1 cellular context compared by ENCODE assay signal in the genomic region with DNA sequence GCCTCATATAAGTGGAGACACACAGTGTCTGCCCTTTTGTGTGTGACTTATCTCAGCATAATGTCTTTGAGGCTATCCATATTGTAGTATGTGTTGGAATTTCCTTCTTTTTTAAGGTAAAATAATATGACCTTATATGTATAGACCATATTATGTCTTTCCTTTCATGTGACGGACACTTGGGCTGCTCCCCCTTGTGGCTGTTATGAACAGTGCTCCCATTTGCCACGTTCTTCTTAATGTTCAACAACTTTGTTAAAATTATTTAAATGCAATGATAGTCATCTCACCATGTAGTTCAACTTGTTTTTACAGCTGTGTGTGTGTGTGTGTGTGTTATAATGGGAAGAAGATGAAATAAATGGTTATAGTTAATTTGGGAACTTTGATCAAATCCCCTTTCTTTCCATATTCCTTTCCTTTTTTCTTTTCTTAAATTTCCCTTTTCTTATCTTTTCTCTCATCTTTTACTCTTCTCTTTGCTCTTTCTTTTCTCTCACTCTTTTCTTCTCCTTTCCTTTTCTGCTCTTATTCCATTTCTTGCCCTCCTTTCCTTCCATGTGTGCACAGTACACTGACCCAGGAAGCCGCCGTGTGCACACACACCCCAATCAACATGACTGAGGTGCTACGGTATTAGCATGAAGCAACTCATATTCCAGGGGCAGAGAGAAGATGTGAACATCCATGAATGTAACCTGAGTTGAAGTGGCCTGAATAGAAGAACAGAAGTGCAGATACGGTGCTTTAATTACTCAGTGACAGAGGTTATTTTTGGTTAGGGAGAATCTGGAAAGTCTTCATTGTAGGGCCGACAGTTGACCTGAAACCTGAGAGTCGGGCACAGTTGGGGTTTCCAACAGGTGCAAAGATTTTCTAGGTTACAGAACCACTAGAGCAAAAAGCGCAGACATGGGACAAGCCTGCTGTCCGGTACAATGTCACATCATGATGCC.
TF ChIP-seq lines count a peak whose summit lies in the region.

No MANE protein-coding gene starts in this region.

TF ChIP-seq in endothelial cell of umbilical vein, 7 proteins besides CTCF, POLR2A, EP300 and RAD21 (continued from another document):
- TF ChIP-seq, protein P1, sequence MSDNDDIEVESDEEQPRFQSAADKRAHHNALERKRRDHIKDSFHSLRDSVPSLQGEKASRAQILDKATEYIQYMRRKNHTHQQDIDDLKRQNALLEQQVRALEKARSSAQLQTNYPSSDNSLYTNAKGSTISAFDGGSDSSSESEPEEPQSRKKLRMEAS (IDR thresholded peaks at IDR 0.05; ENCODE audit: insufficient read depth, insufficient read length), result no peak
- TF ChIP-seq EZH2 (IDR thresholded peaks at IDR 0.05; ENCODE audit: borderline replicate concordance, low read depth, low read length, severe bottlenecking) (no peak), JUN (IDR thresholded peaks at IDR 0.05; ENCODE audit: borderline replicate concordance, insufficient read depth, insufficient read length, low read depth) (no peak), FOS (IDR thresholded peaks at IDR 0.05; ENCODE audit: borderline replicate concordance, insufficient read depth, low read length) (no peak), POLR2AphosphoS5 (IDR thresholded peaks at IDR 0.05; ENCODE audit: insufficient read depth, low read depth, low read length) (no peak), GATA2 (IDR thresholded peaks at IDR 0.05; ENCODE audit: insufficient read depth, insufficient read length, low read depth, low read length) (no peak)
TF ChIP-seq in endothelial cell of umbilical vein: peak in this region for 0.
